ENCODE assay signal across 9 cellular contexts in genomic region chr6:63789699-63790098, GRCh38.
"Had no signal": no experiment of that assay in that cellular context is flagged by ENCODE, and none has a peak within 500 bp of the region (broad histone marks: within the 10 kb centered on the region; RNA-seq: fewer than 3 reads in every experiment).

No MANE protein-coding gene starts in this region.

- H2AFZ ChIP-seq: GM23248 had no signal

- ATAC-seq: HCT116, K562 had no signal

- H3K9ac ChIP-seq: GM23248 had no signal

- DNase-seq: GM23248, GOT3, H7, HFFc6, IMR-90 had no signal

- H3K9me3 ChIP-seq: HAP-1 had no signal

- H3K4me3 ChIP-seq: GM23248, HAP-1, K562 had no signal

- H3K36me3 ChIP-seq: HAP-1 had no signal

- H3K4me1 ChIP-seq: HAP-1 had no signal

- H3K27ac ChIP-seq: GM23248, HL-60 had no signal
